Comparison of ENCODE assay signal across 9 cellular contexts in genomic region chr7:120512701-120513100, GRCh38.
"Had no signal": no experiment of that assay in that cellular context is flagged by ENCODE, and none has a peak within 500 bp of the region (broad histone marks: within the 10 kb centered on the region; RNA-seq: fewer than 3 reads in every experiment).

No MANE protein-coding gene starts in this region.

- H2AFZ ChIP-seq: GM23248 had no signal

- H3K4me1 Mint-ChIP-seq: IgD-negative memory B cell had no signal

- DNase-seq: GM23248, H7, HFFc6, KBM-7 had no signal

- H3K4me3 ChIP-seq: GM23248, HAP-1 had no signal

- H3K27ac ChIP-seq: GM23248, HL-60 had no signal

- ATAC-seq: HCT116, HepG2 had no signal

- H3K27ac Mint-ChIP-seq: HFFc6, IgD-negative memory B cell had no signal

- H3K27me3 Mint-ChIP-seq: IgD-negative memory B cell had no signal

- H3K36me3 Mint-ChIP-seq: IgD-negative memory B cell had no signal

- H3K9ac ChIP-seq: GM23248 had no signal

- FAIRE-seq: HepG2 had no signal

- H3K4me1 ChIP-seq: HAP-1 had no signal

- H3K9me3 ChIP-seq: HAP-1 had no signal

- H3K36me3 ChIP-seq: HAP-1 had no signal

- H3K4me3 Mint-ChIP-seq: HFFc6, IgD-negative memory B cell had no signal
